In genomic region chrX:65595460-65595876, GRCh38 we compare ENCODE assay signal across 1 cellular context.
TF ChIP-seq lines count a peak whose summit lies in the region.

No MANE protein-coding gene starts in this region.

TF ChIP-seq in GM12878, 131 proteins besides CTCF, POLR2A, EP300 and RAD21 (continued from another document):
- no peak for TF ChIP-seq ZZZ3 (IDR thresholded peaks at IDR 0.05; ENCODE audit: control insufficient read depth, insufficient read length, low read depth)
- TF ChIP-seq RUNX3 (IDR thresholded peaks at IDR 0.05; ENCODE audit: low read length) = peak; percentile 75
- TF ChIP-seq STAT3 (IDR thresholded peaks at IDR 0.05; ENCODE audit: low read depth, low read length) = no peak
- no peak for TF ChIP-seq KLF5 (IDR thresholded peaks at IDR 0.05; ENCODE audit: partially characterized antibody)
- TF ChIP-seq BCL3 (IDR thresholded peaks at IDR 0.05; ENCODE audit: borderline replicate concordance, insufficient read depth, low read depth, low read length, poor library complexity, severe bottlenecking) = no peak
- TF ChIP-seq SMAD1 (IDR thresholded peaks at IDR 0.05; ENCODE audit: low read depth, partially characterized antibody) = no peak
- TF ChIP-seq ZBED1 (IDR thresholded peaks at IDR 0.05; ENCODE audit: borderline replicate concordance) = no peak
- no peak for TF ChIP-seq BACH1 (IDR thresholded peaks at IDR 0.05; ENCODE audit: borderline replicate concordance)
- TF ChIP-seq MXI1 (IDR thresholded peaks at IDR 0.05; ENCODE audit: low read depth, low read length) = 0 out of 2 replicates have a peak, but pooled peaks have one; percentile 41
TF ChIP-seq in GM12878: peak in this region for 32.
